8 cellular contexts compared by ENCODE assay signal in genomic region chr11:120952503-120953229, GRCh38.
DNase-seq lines count a peak whose midpoint lies in the region; ATAC-seq, FAIRE-seq and TF ChIP-seq lines count a peak whose summit lies in the region.

No MANE protein-coding gene starts in this region.

- H3K9ac ChIP-seq in neuronal stem cell (ENCODE audit: low read depth, low read length, poor library complexity): no peak overlapping the region

- peak overlapping the region; percentile 54 for H2BK15ac ChIP-seq in neuronal stem cell (ENCODE audit: low read length)

- H2BK12ac ChIP-seq in neuronal stem cell (ENCODE audit: low read length): no peak overlapping the region

- H3K4me3 ChIP-seq in fibroblast of pulmonary artery (replicated peaks; ENCODE audit: low read depth, low read length) (no peak overlapping the region), neuronal stem cell (ENCODE audit: low read length in 2 of 2) (no peak overlapping the region)

- FAIRE-seq in RCC 7860 (lab: Jason Lieb, UNC): no peak

- H3K4ac ChIP-seq in neuronal stem cell (ENCODE audit: low read length): peak overlapping the region; percentile 68

- H3K27ac ChIP-seq in neuronal stem cell (replicated peaks; ENCODE audit: low read length): no peak overlapping the region

- H4K91ac ChIP-seq in neuronal stem cell (ENCODE audit: low read depth, low read length, poor library complexity): no peak overlapping the region

- no peak for ATAC-seq in GM18502 (IDR thresholded peaks at IDR 0.05; ENCODE audit: poor library complexity, unreplicated experiment)

- H3K18ac ChIP-seq in neuronal stem cell (ENCODE audit: low read length): no peak overlapping the region

- no peak overlapping the region for H2BK120ac ChIP-seq in neuronal stem cell (ENCODE audit: low read depth, low read length)

- H4K8ac ChIP-seq in neuronal stem cell (ENCODE audit: low read depth, low read length): no peak overlapping the region

- TF ChIP-seq CTCF in GM12872 (IDR thresholded peaks at IDR 0.05; ENCODE audit: insufficient read depth, low read depth, low read length): peak; percentile 81
- TF ChIP-seq CTCF in fibroblast of pulmonary artery (IDR thresholded peaks at IDR 0.05; ENCODE audit: low read length, missing control alignments): peak; percentile 68

- peak overlapping the region; percentile 83 for H2AFZ ChIP-seq in neuronal stem cell (ENCODE audit: low read length)

- H2AK5ac ChIP-seq in neuronal stem cell (ENCODE audit: low read depth, low read length): no peak overlapping the region

- no peaks in the 10 kb centered on the region for H3K79me1 ChIP-seq in neuronal stem cell (ENCODE audit: low read depth, low read length)

- H3K4me2 ChIP-seq in neuronal stem cell (ENCODE audit: insufficient read depth, low read length, poor library complexity, severe bottlenecking): no peak overlapping the region

- H3K23ac ChIP-seq in neuronal stem cell (ENCODE audit: low read depth, low read length, poor library complexity): no peak overlapping the region

- H3K4me1 ChIP-seq in neuronal stem cell (ENCODE audit: control insufficient read depth in 2 of 2, insufficient read depth in 1 of 2, low read depth in 1 of 2, low read length in 2 of 2): peaks cover 4 to 7% of the 10 kb centered on the region in 2 donors

- H2BK5ac ChIP-seq in neuronal stem cell (ENCODE audit: low read length): no peak overlapping the region

- no CpG with 5 or more reads among the region's 18 CpGs for WGBS in neuronal stem cell (ENCODE audit: extremely low coverage in 2 of 2, insufficient read length in 2 of 2, insufficient replicate concordance in 1 of 2), 2 donors

- H3K27me3 ChIP-seq in neuronal stem cell (ENCODE audit: control insufficient read depth in 3 of 3, insufficient read depth in 3 of 3, low read depth in 1 of 3, low read length in 3 of 3): no peaks in the 10 kb centered on the region

- H3K9me3 ChIP-seq in neuronal stem cell (replicated peaks in 1 of 2; ENCODE audit: control insufficient read depth in 2 of 2, insufficient read depth in 1 of 2, low read depth in 1 of 2, low read length in 2 of 2): no peaks in the 10 kb centered on the region

- H3K14ac ChIP-seq in neuronal stem cell (ENCODE audit: low read length): no peak overlapping the region

- DNase-seq in Kasumi-1 (lab: John Stamatoyannopoulos, UW) (peak; percentile 71 to 78), RCC 7860 (ENCODE audit: low spot score) (peak; percentile 51), fibroblast of pulmonary artery (ENCODE audit: low read depth) (peak; percentile 77), neuronal stem cell (ENCODE audit: low spot score) (peak; percentile 91), stromal cell of bone marrow (ENCODE audit: low read depth) (peak; percentile 54)
- DNase-seq in activated T-helper 9 cell treated with anti-CD3 and anti-CD28 coated beads, Interleukin-2, amount 50 U/mL, for 16 hours (ENCODE audit: low read depth): peak; percentile 17

- no peaks in the 10 kb centered on the region for H3K36me3 ChIP-seq in neuronal stem cell (replicated peaks in 1 of 2; ENCODE audit: control insufficient read depth in 2 of 2, insufficient read depth in 2 of 2, low read length in 2 of 2)

Comparison
In these comparisons a context has a peak if more than half of its experiments do, and no peak if none do; other contexts are left out.
1. DNase-seq: peak in every context shown above with its lines; median percentile 91 in neuronal stem cell; 77 in fibroblast of pulmonary artery; 74 in Kasumi-1; 54 in stromal cell of bone marrow; 51 in RCC 7860; 17 in activated T-helper 9 cell treated with anti-CD3 and anti-CD28 coated beads, Interleukin-2, amount 50 U/mL, for 16 hours.